7 cellular contexts compared by ENCODE assay signal in genomic region chr12:113161415-113162016, GRCh38. TPM values are rescaled to one million over a fixed set of nuclear protein-coding genes. Genes with fewer than 3 reads are reported as not detected.
DNase-seq lines count a peak whose midpoint lies in the region; ATAC-seq and TF ChIP-seq lines count a peak whose summit lies in the region.
"Had no signal": no experiment of that assay in that cellular context is flagged by ENCODE, and none has a peak within 500 bp of the region (broad histone marks: within the 10 kb centered on the region; RNA-seq: fewer than 3 reads in every experiment).

No MANE protein-coding gene starts in this region.

- TF ChIP-seq CTCF in NB4 (IDR thresholded peaks at IDR 0.05; ENCODE audit: low read depth, low read length): no peak

- peaks cover 45% of the 10 kb centered on the region for H3K36me3 Mint-ChIP-seq in central memory CD8-positive, alpha-beta T cell (ENCODE audit: insufficient read depth)

- no peak for ATAC-seq in central memory CD8-positive, alpha-beta T cell (replicated peaks; ENCODE audit: extremely low read depth, poor library complexity, severe bottlenecking)
- no peak for ATAC-seq in HG02642 (IDR thresholded peaks at IDR 0.05; ENCODE audit: poor library complexity, unreplicated experiment)
- no peak for ATAC-seq in Right ventricle myocardium superior (ENCODE audit: poor library complexity)

- H3K4me3 Mint-ChIP-seq in central memory CD8-positive, alpha-beta T cell: no peak overlapping the region

- TF ChIP-seq POLR2A in NB4 (IDR thresholded peaks at IDR 0.05; ENCODE audit: extremely low read depth, insufficient read length): no peak

- peaks cover 6% of the 10 kb centered on the region for H3K4me1 Mint-ChIP-seq in central memory CD8-positive, alpha-beta T cell

- peak overlapping the region; percentile 85 for H3K27ac Mint-ChIP-seq in central memory CD8-positive, alpha-beta T cell (ENCODE audit: low read depth)

- DNase-seq in DMS153 treated with DMSO at 0.1 percent for 48 hours (lab: John Stamatoyannopoulos, UW; ENCODE audit: unreplicated experiment) (peak; percentile 85), NB4 (ENCODE audit: low read depth) (peak; percentile 78), NCI-H2107 (lab: John Stamatoyannopoulos, UW) (no peak), Right ventricle myocardium superior (no peak)
- no peak for DNase-seq in central memory CD8-positive, alpha-beta T cell (ENCODE audit: low spot score in 2 of 2)

- intact Hi-C loops in Right ventricle myocardium superior (cut with DNase I): no loop called here

- H3K4me3 ChIP-seq in NB4 (ENCODE audit: low read depth, low read length): no peak overlapping the region
- H3K4me3 ChIP-seq: tibial nerve had no signal

- H3K27me3 Mint-ChIP-seq in central memory CD8-positive, alpha-beta T cell: no peaks in the 10 kb centered on the region

- no peaks in the 10 kb centered on the region for H3K9me3 Mint-ChIP-seq in central memory CD8-positive, alpha-beta T cell

RNA-seq across cellular contexts. Expression of gene CFAP73, which starts 12.0 kb away (rescaled TPM):
- total RNA-seq in Right ventricle myocardium superior: not detected
- total RNA-seq: tibial nerve had no signal

RNA-seq across cellular contexts. Expression of gene DDX54, which starts 23.8 kb away (rescaled TPM):
- total RNA-seq in Right ventricle myocardium superior: 33.6 TPM

RNA-seq across cellular contexts. Expression of gene RITA1, which starts 24.0 kb away (rescaled TPM):
- total RNA-seq in Right ventricle myocardium superior: 16.3 TPM

RNA-seq across cellular contexts. Expression of gene RASAL1, which starts 26.0 kb away (rescaled TPM):
- not detected for total RNA-seq in Right ventricle myocardium superior

RNA-seq across cellular contexts. Expression of gene TPCN1, which starts 59.7 kb away (rescaled TPM):
- total RNA-seq in Right ventricle myocardium superior: 128 TPM

Comparison
In these comparisons a context has a peak if more than half of its experiments do, and no peak if none do; other contexts are left out.
1. DNase-seq: peak in DMS153 treated with DMSO at 0.1 percent for 48 hours (single experiment) and NB4 (single experiment); none in central memory CD8-positive, alpha-beta T cell (0 of 2), NCI-H2107 (single experiment) and Right ventricle myocardium superior (single experiment).